In the genomic region with DNA sequence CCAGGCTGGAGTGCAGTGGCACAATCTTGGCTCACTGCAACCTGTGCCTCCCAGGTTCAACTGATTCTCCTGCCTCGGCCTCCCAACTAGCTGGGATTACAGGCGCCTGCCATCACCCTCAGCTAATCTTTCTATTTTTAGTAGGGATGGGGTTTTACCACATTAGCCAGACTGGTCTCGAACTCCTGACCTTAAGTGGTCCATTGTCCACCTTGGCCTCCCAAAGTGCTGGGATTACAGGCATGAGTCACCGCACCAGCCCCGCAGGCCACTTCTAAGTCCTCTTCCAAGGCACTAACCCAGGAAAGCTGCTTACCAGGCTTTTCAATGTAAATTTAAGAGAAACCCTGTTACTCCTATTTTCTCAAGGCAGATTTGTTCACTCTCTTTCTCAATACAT, we compare ENCODE assay signal across 11 cellular contexts. TPM values are rescaled to one million over a fixed set of nuclear protein-coding genes. Genes with fewer than 3 reads are reported as not detected.
DNase-seq lines count a peak whose midpoint lies in the region; ATAC-seq, FAIRE-seq and TF ChIP-seq lines count a peak whose summit lies in the region.
"Had no signal": no experiment of that assay in that cellular context is flagged by ENCODE, and none has a peak within 500 bp of the region (broad histone marks: within the 10 kb centered on the region; RNA-seq: fewer than 3 reads in every experiment).

No MANE protein-coding gene starts in this region.

- no peaks in the 10 kb centered on the region for H3K9me3 ChIP-seq in A549
- H3K9me3 ChIP-seq in HEK293 (ENCODE audit: control insufficient read depth, insufficient read depth, low read depth, low read length) = no peaks in the 10 kb centered on the region
- H3K9me3 ChIP-seq in esophagus muscularis mucosa = no peaks in the 10 kb centered on the region
- H3K9me3 ChIP-seq in smooth muscle cell (replicated peaks; ENCODE audit: low read depth) = no peaks in the 10 kb centered on the region

- no peaks in the 10 kb centered on the region for H3K27me3 ChIP-seq in esophagus muscularis mucosa
- no peaks in the 10 kb centered on the region for H3K27me3 ChIP-seq in smooth muscle cell (ENCODE audit: low read depth)

- ATAC-seq in A549 (peak in 1 of 2 experiments; percentile 49; a peak in 3 of 6 replicates), SK-N-SH treated with all-trans-retinoic acid at 6 μM for 48 hours (peak; percentile 29; the same call in 2 of the 3 replicates)
- ATAC-seq: stimulated activated effector memory CD8-positive, alpha-beta T cell treated with anti-CD3 and anti-CD28 coated beads, Interleukin-12 subunit alpha, Interleukin-12 subunit beta, amount 100 ng/mL, for 72 hours had no signal

- CTCF ChIA-PET in A549 (lab: Yijun Ruan, JAX) = interaction anchor here (1.3 kb wide), 1 partner anchor 8 kb away, joined by 4 read pairs; no protein-coding TSS in a partner anchor
- CTCF ChIA-PET in HEK293 (lab: Yijun Ruan, JAX) = interaction anchor here (0.6 to 0.9 kb wide), 2 partner anchors 534 to 544 kb away, joined by 3 to 4 read pairs; no protein-coding TSS in a partner anchor
- CTCF ChIA-PET in activated naive CD4-positive, alpha-beta T cell treated with anti-CD3 and anti-CD28 coated beads, Interleukin-2, amount 10 ng/mL, durations not matched to agents 7 days and 5 days (lab: Charles Lee) = interaction anchor here (1.1 to 1.5 kb wide), 2 partner anchors 32 to 292 kb away, joined by 3 read pairs; no protein-coding TSS in a partner anchor

- POLR2A ChIA-PET in A549 (lab: Yijun Ruan, JAX) = interaction anchor here (1.2 kb wide), 1 partner anchor 101 kb away, joined by 3 read pairs; no protein-coding TSS in a partner anchor
- POLR2A ChIA-PET in HEK293 (lab: Yijun Ruan, JAX) = no interaction called here

- TF ChIP-seq CTCF in A549 (IDR thresholded peaks at IDR 0.05) = no peak
- no peak for TF ChIP-seq CTCF in HEK293 (tag by site-specific recombination; IDR thresholded peaks at IDR 0.05)
- no peak for TF ChIP-seq CTCF in fibroblast of villous mesenchyme (IDR thresholded peaks at IDR 0.05; ENCODE audit: insufficient read depth, low read depth, low read length)
- no peak for TF ChIP-seq CTCF in esophagus muscularis mucosa (IDR thresholded peaks at IDR 0.05)
- TF ChIP-seq CTCF in smooth muscle cell (IDR thresholded peaks at IDR 0.05; ENCODE audit: borderline replicate concordance, insufficient read depth, poor library complexity, severe bottlenecking) = no peak

- peaks cover 57% of the 10 kb centered on the region for H3K4me1 Mint-ChIP-seq in activated naive CD4-positive, alpha-beta T cell treated with anti-CD3 and anti-CD28 coated beads, Interleukin-2, amount 10 ng/mL, durations not matched to agents 7 days and 5 days

- H4K20me1 ChIP-seq in smooth muscle cell (ENCODE audit: low read depth) = peaks cover 100% of the 10 kb centered on the region

- peaks cover 100% of the 10 kb centered on the region for H3K79me2 ChIP-seq in smooth muscle cell (ENCODE audit: low read depth)

- no peak overlapping the region for H3K27ac Mint-ChIP-seq in activated naive CD4-positive, alpha-beta T cell treated with anti-CD3 and anti-CD28 coated beads, Interleukin-2, amount 10 ng/mL, durations not matched to agents 7 days and 5 days
- H3K27ac Mint-ChIP-seq: stimulated activated effector memory CD8-positive, alpha-beta T cell treated with anti-CD3 and anti-CD28 coated beads, Interleukin-12 subunit alpha, Interleukin-12 subunit beta, amount 100 ng/mL, for 72 hours had no signal

- H3K27me3 Mint-ChIP-seq in activated naive CD4-positive, alpha-beta T cell treated with anti-CD3 and anti-CD28 coated beads, Interleukin-2, amount 10 ng/mL, durations not matched to agents 7 days and 5 days = no peaks in the 10 kb centered on the region

- no peak for FAIRE-seq in A549 (lab: Jason Lieb, UNC)

- H3K36me3 Mint-ChIP-seq in activated naive CD4-positive, alpha-beta T cell treated with anti-CD3 and anti-CD28 coated beads, Interleukin-2, amount 10 ng/mL, durations not matched to agents 7 days and 5 days = peaks cover 1% of the 10 kb centered on the region
- H3K36me3 Mint-ChIP-seq: stimulated activated effector memory CD8-positive, alpha-beta T cell treated with anti-CD3 and anti-CD28 coated beads, Interleukin-12 subunit alpha, Interleukin-12 subunit beta, amount 100 ng/mL, for 72 hours had no signal

- DNase-seq in A549 (ENCODE audit: low read depth in 1 of 2, low spot score in 1 of 2) (peak in 1 of 2 experiments; percentile 38), fibroblast of villous mesenchyme (ENCODE audit: low read depth) (peak; percentile 70), esophagus muscularis mucosa (ENCODE audit: extremely low spot score) (no peak), smooth muscle cell (lab: John Stamatoyannopoulos, UW; ENCODE audit: unreplicated experiment) (no peak), HUDEP-2 (lab: John Stamatoyannopoulos, UW; ENCODE audit: unreplicated experiment in 76 of 76) (no peak)
- DNase-seq in activated naive CD4-positive, alpha-beta T cell treated with anti-CD3 and anti-CD28 coated beads, Interleukin-2, amount 10 ng/mL, durations not matched to agents 7 days and 5 days = no peak
- DNase-seq: DMS79 treated with DMSO at 0.1 percent for 48 hours; stimulated activated CD4-positive, alpha-beta T cell treated with anti-CD3 and anti-CD28 coated beads, Interleukin-1b, Interleukin-23, amount 100 ng/mL, for 48 hours had no signal

- peak overlapping the region in 1 of 2 experiments; percentile 35; a peak in 3 of 6 replicates for H3K27ac ChIP-seq in A549
- H3K27ac ChIP-seq in HEK293 (ENCODE audit: extremely low read depth, low read depth, low read length) = no peak overlapping the region
- no peak overlapping the region for H3K27ac ChIP-seq in esophagus muscularis mucosa (replicated peaks in 1 of 4)
- no peak overlapping the region for H3K27ac ChIP-seq in smooth muscle cell (ENCODE audit: low read depth)

- H3K9me3 Mint-ChIP-seq in activated naive CD4-positive, alpha-beta T cell treated with anti-CD3 and anti-CD28 coated beads, Interleukin-2, amount 10 ng/mL, durations not matched to agents 7 days and 5 days = no peaks in the 10 kb centered on the region
- H3K9me3 Mint-ChIP-seq: stimulated activated effector memory CD8-positive, alpha-beta T cell treated with anti-CD3 and anti-CD28 coated beads, Interleukin-12 subunit alpha, Interleukin-12 subunit beta, amount 100 ng/mL, for 72 hours had no signal

- TF ChIP-seq EP300 in A549 (IDR thresholded peaks at IDR 0.05) = no peak
- TF ChIP-seq EP300 in esophagus muscularis mucosa (IDR thresholded peaks at IDR 0.05) = no peak

- peak overlapping the region; percentile 31; the same call in 2 of the 3 replicates for H3K4me2 ChIP-seq in A549
- no peak overlapping the region for H3K4me2 ChIP-seq in smooth muscle cell

- no peak overlapping the region for H2AFZ ChIP-seq in smooth muscle cell (ENCODE audit: low read depth)

- TF ChIP-seq POLR2A in A549 (IDR thresholded peaks at IDR 0.05; ENCODE audit: low read length) (no peak), esophagus muscularis mucosa (IDR thresholded peaks at IDR 0.05; ENCODE audit: low read depth) (no peak)

- 80% methylated on average over 5 of the region's 5 CpGs for WGBS in A549 (ENCODE audit: missing lambda C conversion rate)
- WGBS in esophagus muscularis mucosa = 90% methylated on average over 5 of the region's 5 CpGs
- 33% methylated on average over 5 of the region's 5 CpGs for WGBS in smooth muscle cell (ENCODE audit: low lambda C conversion rate)

- H3K4me3 Mint-ChIP-seq in activated naive CD4-positive, alpha-beta T cell treated with anti-CD3 and anti-CD28 coated beads, Interleukin-2, amount 10 ng/mL, durations not matched to agents 7 days and 5 days = no peak overlapping the region
- H3K4me3 Mint-ChIP-seq: stimulated activated effector memory CD8-positive, alpha-beta T cell treated with anti-CD3 and anti-CD28 coated beads, Interleukin-12 subunit alpha, Interleukin-12 subunit beta, amount 100 ng/mL, for 72 hours had no signal

- H3K9ac ChIP-seq in smooth muscle cell (ENCODE audit: low read depth) = no peak overlapping the region

- intact Hi-C loops in esophagus muscularis mucosa (cut with DNase I) = no loop called here

- peaks cover 46% of the 10 kb centered on the region for H3K4me1 ChIP-seq in A549
- H3K4me1 ChIP-seq in HEK293 (ENCODE audit: control insufficient read depth, insufficient read depth, low read length) = no peaks in the 10 kb centered on the region; the same call in 1 of the 2 replicates
- H3K4me1 ChIP-seq in esophagus muscularis mucosa = peaks cover 24 to 45% (median 35%) of the 10 kb centered on the region in 4 donors
- peaks cover 8% of the 10 kb centered on the region for H3K4me1 ChIP-seq in smooth muscle cell (ENCODE audit: low read depth)

- no peak for TF ChIP-seq RAD21 in A549 (conservative IDR thresholded peaks at IDR 0.05 in 1 of 2, IDR thresholded peaks at IDR 0.05 in 1 of 2)

- H3F3A ChIP-seq in smooth muscle cell (ENCODE audit: low read depth) = peaks cover 9% of the 10 kb centered on the region

- H3K36me3 ChIP-seq in HEK293 (ENCODE audit: control insufficient read depth in 2 of 2, insufficient read depth in 1 of 2, low read length in 2 of 2) = no peaks in the 10 kb centered on the region
- no peaks in the 10 kb centered on the region for H3K36me3 ChIP-seq in esophagus muscularis mucosa
- no peaks in the 10 kb centered on the region for H3K36me3 ChIP-seq in smooth muscle cell (ENCODE audit: low read depth)

- H3K4me3 ChIP-seq in A549 = no peak overlapping the region
- no peak overlapping the region for H3K4me3 ChIP-seq in HEK293 (ENCODE audit: low read depth, low read length)
- H3K4me3 ChIP-seq in fibroblast of villous mesenchyme (ENCODE audit: low read depth, low read length) = no peak overlapping the region
- H3K4me3 ChIP-seq in esophagus muscularis mucosa = no peak overlapping the region
- H3K4me3 ChIP-seq in smooth muscle cell = no peak overlapping the region

TF ChIP-seq in A549, 52 proteins besides CTCF, POLR2A, EP300 and RAD21 (continues in another document):
- TF ChIP-seq FOSL2 (IDR thresholded peaks at IDR 0.05) (no peak), FOSL2 (CRISPR knock-in tag; IDR thresholded peaks at IDR 0.05) (0 out of 2 replicates have a peak, but pooled peaks have one; percentile 20)

TF ChIP-seq in HEK293, 187 proteins besides CTCF, POLR2A, EP300 and RAD21 (continues in another document):
- TF ChIP-seq ZNF530 (tag by site-specific recombination; IDR thresholded peaks at IDR 0.05; ENCODE audit: low read depth) (no peak), FEZF1 (tag by site-specific recombination; IDR thresholded peaks at IDR 0.05) (peak; percentile 33; the same call in 1 of the 2 replicates)

TF ChIP-seq in SK-N-SH treated with all-trans-retinoic acid at 6 μM for 48 hours, 23 proteins besides CTCF, POLR2A, EP300 and RAD21 (continues in another document):
- TF ChIP-seq ARNTL (CRISPR knock-in tag; IDR thresholded peaks at IDR 0.05; ENCODE audit: borderline replicate concordance, low read depth) = no peak
- TF ChIP-seq ZFP3 (CRISPR knock-in tag; IDR thresholded peaks at IDR 0.05) = no peak

RNA-seq across cellular contexts. Expression of a gene that starts 50.4 kb away (rescaled TPM):
- polyA plus RNA-seq in A549 (2011; rRNA removed) = 88.7 and 120 TPM in 2 replicates
- 93.3 and 114 TPM in 2 replicates for polyA plus RNA-seq in A549 (2012; cell fraction: cytosol; rRNA removed)
- polyA plus RNA-seq in A549 (2012; cell fraction: nucleus; rRNA removed) = 79.9 and 89.7 TPM in 2 replicates
- 35.7 to 41.5 TPM (median 36.6 TPM) in 3 replicates for polyA plus RNA-seq in A549 (2017; fragmentation: RNase III; extraction: RNeasy Plus Mini Kit Qiagen cat#74134 plus additional on column Dnase treatment)
- polyA minus RNA-seq in A549 (2011; rRNA and poly(A)+ RNA removed) = 241 and 328 TPM in 2 replicates
- 152 and 158 TPM in 2 replicates for total RNA-seq in fibroblast of villous mesenchyme
- total RNA-seq in esophagus muscularis mucosa = 100 to 1,000 TPM; 103 to 135 (median 108) TPM
- total RNA-seq in smooth muscle cell = 66.1 and 81.7 TPM in 2 replicates
- 40.2 and 42.0 TPM in 2 replicates for polyA plus RNA-seq in smooth muscle cell
